In the genomic region with DNA sequence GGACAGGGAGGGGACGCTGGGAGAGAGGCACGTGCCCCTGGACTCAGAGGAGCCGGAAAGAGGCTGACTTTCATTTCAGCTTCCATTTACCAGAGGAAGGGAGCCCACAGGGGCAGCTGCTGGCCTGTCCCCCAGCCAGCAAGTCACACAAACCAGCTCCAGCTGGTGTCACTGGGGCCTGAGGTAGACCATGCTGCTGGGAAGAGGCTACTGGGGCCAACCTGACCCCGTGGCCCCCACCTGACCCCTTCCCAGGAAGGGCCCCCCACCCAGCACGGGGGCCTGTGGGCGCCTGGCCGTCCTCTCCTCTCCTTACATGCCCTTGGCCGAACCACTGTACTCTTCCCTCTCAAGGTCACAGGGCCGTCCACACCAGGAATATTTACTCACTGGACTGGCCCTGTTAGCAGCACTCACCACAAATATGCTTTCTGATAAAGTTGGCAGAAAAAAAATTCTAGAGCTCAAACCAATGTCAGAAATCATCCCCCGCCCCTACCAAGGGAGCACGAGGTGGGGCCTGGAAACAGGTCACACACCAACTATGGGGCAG, we compare ENCODE assay signal across 1 cellular context.
A peak's percentile ranks its signal among the peaks of the same experiment; 100 is the strongest.
TF ChIP-seq lines count a peak whose summit lies in the region.

No MANE protein-coding gene starts in this region.

TF ChIP-seq in HepG2, 621 proteins besides CTCF, POLR2A, EP300 and RAD21 (continued from another document and continues in another):
- TF ChIP-seq, protein P1, sequence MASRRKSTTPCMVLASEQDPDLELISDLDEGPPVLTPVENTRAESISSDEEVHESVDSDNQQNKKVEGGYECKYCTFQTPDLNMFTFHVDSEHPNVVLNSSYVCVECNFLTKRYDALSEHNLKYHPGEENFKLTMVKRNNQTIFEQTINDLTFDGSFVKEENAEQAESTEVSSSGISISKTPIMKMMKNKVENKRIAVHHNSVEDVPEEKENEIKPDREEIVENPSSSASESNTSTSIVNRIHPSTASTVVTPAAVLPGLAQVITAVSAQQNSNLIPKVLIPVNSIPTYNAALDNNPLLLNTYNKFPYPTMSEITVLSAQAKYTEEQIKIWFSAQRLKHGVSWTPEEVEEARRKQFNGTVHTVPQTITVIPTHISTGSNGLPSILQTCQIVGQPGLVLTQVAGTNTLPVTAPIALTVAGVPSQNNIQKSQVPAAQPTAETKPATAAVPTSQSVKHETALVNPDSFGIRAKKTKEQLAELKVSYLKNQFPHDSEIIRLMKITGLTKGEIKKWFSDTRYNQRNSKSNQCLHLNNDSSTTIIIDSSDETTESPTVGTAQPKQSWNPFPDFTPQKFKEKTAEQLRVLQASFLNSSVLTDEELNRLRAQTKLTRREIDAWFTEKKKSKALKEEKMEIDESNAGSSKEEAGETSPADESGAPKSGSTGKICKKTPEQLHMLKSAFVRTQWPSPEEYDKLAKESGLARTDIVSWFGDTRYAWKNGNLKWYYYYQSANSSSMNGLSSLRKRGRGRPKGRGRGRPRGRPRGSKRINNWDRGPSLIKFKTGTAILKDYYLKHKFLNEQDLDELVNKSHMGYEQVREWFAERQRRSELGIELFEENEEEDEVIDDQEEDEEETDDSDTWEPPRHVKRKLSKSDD (CRISPR knock-in tag; IDR thresholded peaks at IDR 0.05; ENCODE audit: low read depth) = no peak
- no peak for TF ChIP-seq THAP8 (CRISPR knock-in tag; IDR thresholded peaks at IDR 0.05; ENCODE audit: borderline replicate concordance)
- no peak for TF ChIP-seq ZMAT5 (CRISPR knock-in tag; IDR thresholded peaks at IDR 0.05; ENCODE audit: borderline replicate concordance, low read depth)
- no peak for TF ChIP-seq FOXA1 (IDR thresholded peaks at IDR 0.05)
- peak; percentile 83 for TF ChIP-seq FOXA1 (CRISPR knock-in tag; IDR thresholded peaks at IDR 0.05)
- no peak for TF ChIP-seq ZNF264 (CRISPR knock-in tag; IDR thresholded peaks at IDR 0.05)
- TF ChIP-seq ZNF205 (CRISPR knock-in tag; IDR thresholded peaks at IDR 0.05) = no peak
- TF ChIP-seq HMG20A (CRISPR knock-in tag; IDR thresholded peaks at IDR 0.05; ENCODE audit: borderline replicate concordance) = peak; percentile 69
- TF ChIP-seq ZMYM2 (CRISPR knock-in tag; IDR thresholded peaks at IDR 0.05) = no peak
- TF ChIP-seq ZNF10 (CRISPR knock-in tag; IDR thresholded peaks at IDR 0.05; ENCODE audit: borderline replicate concordance, low read depth) = no peak
- TF ChIP-seq ZSCAN22 (CRISPR knock-in tag; IDR thresholded peaks at IDR 0.05) = no peak; the same call in 1 of the 2 replicates
- no peak for TF ChIP-seq ZNF383 (CRISPR knock-in tag; IDR thresholded peaks at IDR 0.05; ENCODE audit: borderline replicate concordance)
- TF ChIP-seq ASH2L (IDR thresholded peaks at IDR 0.05; ENCODE audit: insufficient read length, low read depth, low read length) = peak; percentile 60
- TF ChIP-seq ETV6 (CRISPR knock-in tag; conservative IDR thresholded peaks at IDR 0.05) = no peak
- TF ChIP-seq PCBP1 (IDR thresholded peaks at IDR 0.05; ENCODE audit: borderline replicate concordance, low read depth, low read length) = no peak
- no peak for TF ChIP-seq MEIS2 (CRISPR knock-in tag; IDR thresholded peaks at IDR 0.05)
- TF ChIP-seq CHD4 (IDR thresholded peaks at IDR 0.05; ENCODE audit: borderline replicate concordance, low read length) = peak; percentile 68; the same call in 1 of the 2 replicates
- TF ChIP-seq ZNF567 (CRISPR knock-in tag; IDR thresholded peaks at IDR 0.05; ENCODE audit: borderline replicate concordance) = no peak; the same call in 1 of the 2 replicates
- TF ChIP-seq ADNP (CRISPR knock-in tag; IDR thresholded peaks at IDR 0.05) = no peak
- no peak for TF ChIP-seq SP2 (CRISPR knock-in tag; IDR thresholded peaks at IDR 0.05)
- peak; percentile 40; the same call in 1 of the 2 replicates for TF ChIP-seq ARID3A (IDR thresholded peaks at IDR 0.05; ENCODE audit: low read depth, low read length)
- no peak for TF ChIP-seq NR0B2 (CRISPR knock-in tag; IDR thresholded peaks at IDR 0.05)
- TF ChIP-seq ZNF441 (CRISPR knock-in tag; IDR thresholded peaks at IDR 0.05; ENCODE audit: borderline replicate concordance) = no peak
- TF ChIP-seq SNAPC2 (CRISPR knock-in tag; IDR thresholded peaks at IDR 0.05) = no peak
- no peak for TF ChIP-seq EHMT2 (IDR thresholded peaks at IDR 0.05; ENCODE audit: borderline replicate concordance, low read depth, low read length)
- TF ChIP-seq ZNF207 (IDR thresholded peaks at IDR 0.05; ENCODE audit: borderline replicate concordance) = no peak
- no peak for TF ChIP-seq ZNF24 (IDR thresholded peaks at IDR 0.05)
- TF ChIP-seq ZNF432 (CRISPR knock-in tag; IDR thresholded peaks at IDR 0.05; ENCODE audit: borderline replicate concordance) = no peak
- no peak for TF ChIP-seq NONO (IDR thresholded peaks at IDR 0.05)
- no peak for TF ChIP-seq NONO (CRISPR knock-in tag; conservative IDR thresholded peaks at IDR 0.05)
- no peak for TF ChIP-seq FOXK2 (IDR thresholded peaks at IDR 0.05)
- TF ChIP-seq PAF1 (CRISPR knock-in tag; IDR thresholded peaks at IDR 0.05) = no peak
- no peak for TF ChIP-seq ZNF232 (CRISPR knock-in tag; IDR thresholded peaks at IDR 0.05; ENCODE audit: borderline replicate concordance)
- no peak for TF ChIP-seq TERF1 (CRISPR knock-in tag; IDR thresholded peaks at IDR 0.05)
- TF ChIP-seq KDM4B (CRISPR knock-in tag; IDR thresholded peaks at IDR 0.05) = peak; percentile 66; the same call in 1 of the 2 replicates
- no peak for TF ChIP-seq ZNF512 (CRISPR knock-in tag; IDR thresholded peaks at IDR 0.05)
- TF ChIP-seq KLF6 (CRISPR knock-in tag; IDR thresholded peaks at IDR 0.05) = 0 out of 2 replicates have a peak, but pooled peaks have one; percentile 13
- TF ChIP-seq SMAD1 (CRISPR knock-in tag; IDR thresholded peaks at IDR 0.05; ENCODE audit: borderline replicate concordance, low read depth) = no peak
- TF ChIP-seq, protein P2, sequence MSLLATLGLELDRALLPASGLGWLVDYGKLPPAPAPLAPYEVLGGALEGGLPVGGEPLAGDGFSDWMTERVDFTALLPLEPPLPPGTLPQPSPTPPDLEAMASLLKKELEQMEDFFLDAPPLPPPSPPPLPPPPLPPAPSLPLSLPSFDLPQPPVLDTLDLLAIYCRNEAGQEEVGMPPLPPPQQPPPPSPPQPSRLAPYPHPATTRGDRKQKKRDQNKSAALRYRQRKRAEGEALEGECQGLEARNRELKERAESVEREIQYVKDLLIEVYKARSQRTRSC (CRISPR knock-in tag; IDR thresholded peaks at IDR 0.05; ENCODE audit: low read depth) = no peak
- TF ChIP-seq ZNF790 (CRISPR knock-in tag; IDR thresholded peaks at IDR 0.05; ENCODE audit: borderline replicate concordance) = no peak
- no peak for TF ChIP-seq ZNF740 (CRISPR knock-in tag; IDR thresholded peaks at IDR 0.05)
- TF ChIP-seq, protein P3, sequence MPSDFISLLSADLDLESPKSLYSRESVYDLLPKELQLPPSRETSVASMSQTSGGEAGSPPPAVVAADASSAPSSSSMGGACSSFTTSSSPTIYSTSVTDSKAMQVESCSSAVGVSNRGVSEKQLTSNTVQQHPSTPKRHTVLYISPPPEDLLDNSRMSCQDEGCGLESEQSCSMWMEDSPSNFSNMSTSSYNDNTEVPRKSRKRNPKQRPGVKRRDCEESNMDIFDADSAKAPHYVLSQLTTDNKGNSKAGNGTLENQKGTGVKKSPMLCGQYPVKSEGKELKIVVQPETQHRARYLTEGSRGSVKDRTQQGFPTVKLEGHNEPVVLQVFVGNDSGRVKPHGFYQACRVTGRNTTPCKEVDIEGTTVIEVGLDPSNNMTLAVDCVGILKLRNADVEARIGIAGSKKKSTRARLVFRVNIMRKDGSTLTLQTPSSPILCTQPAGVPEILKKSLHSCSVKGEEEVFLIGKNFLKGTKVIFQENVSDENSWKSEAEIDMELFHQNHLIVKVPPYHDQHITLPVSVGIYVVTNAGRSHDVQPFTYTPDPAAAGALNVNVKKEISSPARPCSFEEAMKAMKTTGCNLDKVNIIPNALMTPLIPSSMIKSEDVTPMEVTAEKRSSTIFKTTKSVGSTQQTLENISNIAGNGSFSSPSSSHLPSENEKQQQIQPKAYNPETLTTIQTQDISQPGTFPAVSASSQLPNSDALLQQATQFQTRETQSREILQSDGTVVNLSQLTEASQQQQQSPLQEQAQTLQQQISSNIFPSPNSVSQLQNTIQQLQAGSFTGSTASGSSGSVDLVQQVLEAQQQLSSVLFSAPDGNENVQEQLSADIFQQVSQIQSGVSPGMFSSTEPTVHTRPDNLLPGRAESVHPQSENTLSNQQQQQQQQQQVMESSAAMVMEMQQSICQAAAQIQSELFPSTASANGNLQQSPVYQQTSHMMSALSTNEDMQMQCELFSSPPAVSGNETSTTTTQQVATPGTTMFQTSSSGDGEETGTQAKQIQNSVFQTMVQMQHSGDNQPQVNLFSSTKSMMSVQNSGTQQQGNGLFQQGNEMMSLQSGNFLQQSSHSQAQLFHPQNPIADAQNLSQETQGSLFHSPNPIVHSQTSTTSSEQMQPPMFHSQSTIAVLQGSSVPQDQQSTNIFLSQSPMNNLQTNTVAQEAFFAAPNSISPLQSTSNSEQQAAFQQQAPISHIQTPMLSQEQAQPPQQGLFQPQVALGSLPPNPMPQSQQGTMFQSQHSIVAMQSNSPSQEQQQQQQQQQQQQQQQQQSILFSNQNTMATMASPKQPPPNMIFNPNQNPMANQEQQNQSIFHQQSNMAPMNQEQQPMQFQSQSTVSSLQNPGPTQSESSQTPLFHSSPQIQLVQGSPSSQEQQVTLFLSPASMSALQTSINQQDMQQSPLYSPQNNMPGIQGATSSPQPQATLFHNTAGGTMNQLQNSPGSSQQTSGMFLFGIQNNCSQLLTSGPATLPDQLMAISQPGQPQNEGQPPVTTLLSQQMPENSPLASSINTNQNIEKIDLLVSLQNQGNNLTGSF (CRISPR knock-in tag; IDR thresholded peaks at IDR 0.05) = no peak
- TF ChIP-seq, protein P4, sequence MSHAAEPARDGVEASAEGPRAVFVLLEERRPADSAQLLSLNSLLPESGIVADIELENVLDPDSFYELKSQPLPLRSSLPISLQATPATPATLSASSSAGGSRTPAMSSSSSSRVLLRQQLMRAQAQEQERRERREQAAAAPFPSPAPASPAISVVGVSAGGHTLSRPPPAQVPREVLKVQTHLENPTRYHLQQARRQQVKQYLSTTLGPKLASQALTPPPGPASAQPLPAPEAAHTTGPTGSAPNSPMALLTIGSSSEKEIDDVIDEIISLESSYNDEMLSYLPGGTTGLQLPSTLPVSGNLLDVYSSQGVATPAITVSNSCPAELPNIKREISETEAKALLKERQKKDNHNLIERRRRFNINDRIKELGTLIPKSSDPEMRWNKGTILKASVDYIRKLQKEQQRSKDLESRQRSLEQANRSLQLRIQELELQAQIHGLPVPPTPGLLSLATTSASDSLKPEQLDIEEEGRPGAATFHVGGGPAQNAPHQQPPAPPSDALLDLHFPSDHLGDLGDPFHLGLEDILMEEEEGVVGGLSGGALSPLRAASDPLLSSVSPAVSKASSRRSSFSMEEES (CRISPR knock-in tag; IDR thresholded peaks at IDR 0.05) = 0 out of 2 replicates have a peak, but pooled peaks have one; percentile 8
- no peak for TF ChIP-seq RORA (CRISPR knock-in tag; IDR thresholded peaks at IDR 0.05)
- TF ChIP-seq HHEX (CRISPR knock-in tag; IDR thresholded peaks at IDR 0.05) = no peak
- TF ChIP-seq SCMH1 (CRISPR knock-in tag; IDR thresholded peaks at IDR 0.05; ENCODE audit: borderline replicate concordance) = no peak
- TF ChIP-seq ZNF619 (CRISPR knock-in tag; IDR thresholded peaks at IDR 0.05) = no peak
- TF ChIP-seq GTF3A (CRISPR knock-in tag; conservative IDR thresholded peaks at IDR 0.05) = no peak
